In genomic region chr3:120730576-120731542, GRCh38 we compare ENCODE assay signal across 22 cellular contexts. TPM values are rescaled to one million over a fixed set of nuclear protein-coding genes. Genes with fewer than 3 reads are reported as not detected.
A peak's percentile ranks its signal among the peaks of the same experiment; 100 is the strongest.
DNase-seq lines count a peak whose midpoint lies in the region; ATAC-seq and TF ChIP-seq lines count a peak whose summit lies in the region.
"Had no signal": no experiment of that assay in that cellular context is flagged by ENCODE, and none has a peak within 500 bp of the region (broad histone marks: within the 10 kb centered on the region; RNA-seq: fewer than 3 reads in every experiment).

No MANE protein-coding gene starts in this region.

- peaks cover 2% of the 10 kb centered on the region for H3K9me3 Mint-ChIP-seq in CD4-positive, alpha-beta T cell

- no peaks in the 10 kb centered on the region for H3K9me3 ChIP-seq in CD4-positive, alpha-beta T cell (ENCODE audit: control insufficient read depth, low read length)
- H3K9me3 ChIP-seq in iPS-18a (ENCODE audit: control insufficient read depth, low read depth, low read length) (no peaks in the 10 kb centered on the region), osteoblast (ENCODE audit: low read depth, low read length) (no peaks in the 10 kb centered on the region), stomach (no peaks in the 10 kb centered on the region)
- H3K9me3 ChIP-seq: Caco-2, Peyer's patch, SJCRH30 had no signal

- no peak for ATAC-seq in CD4-positive, alpha-beta T cell (ENCODE audit: poor library complexity)
- ATAC-seq in GM19035 (IDR thresholded peaks at IDR 0.05; ENCODE audit: unreplicated experiment): no peak

- no peaks in the 10 kb centered on the region for H4K20me1 ChIP-seq in osteoblast (ENCODE audit: insufficient read depth, low read length)

- no peak overlapping the region for H3K4me2 ChIP-seq in osteoblast (ENCODE audit: insufficient read depth, low read length)

- no peak overlapping the region for H3K4me3 Mint-ChIP-seq in CD4-positive, alpha-beta T cell

- WGBS in stomach, 5 donors: 85 to 94% (median 90%) methylated on average over 4 of the region's 4 CpGs

- H3K4me3 ChIP-seq in H7 (ENCODE audit: insufficient read depth, low read depth, low read length): no peak overlapping the region
- peak overlapping the region; percentile 8 for H3K4me3 ChIP-seq in iPS-18a (ENCODE audit: low read length)
- no peak overlapping the region for H3K4me3 ChIP-seq in osteoblast (ENCODE audit: insufficient read depth, low read length)
- no peak overlapping the region for H3K4me3 ChIP-seq in stomach
- H3K4me3 ChIP-seq: Peyer's patch, SJCRH30 had no signal

- no peak overlapping the region for H3K27ac ChIP-seq in CD4-positive, alpha-beta T cell (ENCODE audit: low read depth, low read length)
- H3K27ac ChIP-seq in iPS-18a (ENCODE audit: low read length) (no peak overlapping the region), osteoblast (ENCODE audit: low read depth, low read length) (no peak overlapping the region), stomach (no peak overlapping the region)
- H3K27ac ChIP-seq: Peyer's patch, SJCRH30 had no signal

- no peaks in the 10 kb centered on the region for H3K36me3 ChIP-seq in H7 (replicated peaks; ENCODE audit: control insufficient read depth, insufficient read depth, low read length)
- H3K36me3 ChIP-seq in iPS-18a (ENCODE audit: control insufficient read depth, low read depth, low read length): peaks cover 4% of the 10 kb centered on the region
- H3K36me3 ChIP-seq in osteoblast (ENCODE audit: insufficient read depth, low read length): peaks cover 6% of the 10 kb centered on the region
- H3K36me3 ChIP-seq in stomach: peaks cover 4 to 25% (median 16%) of the 10 kb centered on the region in 4 donors
- H3K36me3 ChIP-seq: Peyer's patch had no signal

- no peaks in the 10 kb centered on the region for H3K27me3 ChIP-seq in CD4-positive, alpha-beta T cell (ENCODE audit: control insufficient read depth, insufficient read depth, low read length)
- H3K27me3 ChIP-seq in H7 (ENCODE audit: control insufficient read depth, insufficient read depth, low read length) (no peaks in the 10 kb centered on the region), iPS-18a (ENCODE audit: control insufficient read depth, insufficient read depth, low read length) (no peaks in the 10 kb centered on the region), osteoblast (ENCODE audit: insufficient read depth, low read length) (no peaks in the 10 kb centered on the region), stomach (no peaks in the 10 kb centered on the region)
- H3K27me3 ChIP-seq: Peyer's patch, SJCRH30 had no signal

- H2AFZ ChIP-seq in osteoblast (ENCODE audit: low read length): no peak overlapping the region

- H3K36me3 Mint-ChIP-seq in CD4-positive, alpha-beta T cell (ENCODE audit: low read depth): peaks cover 42% of the 10 kb centered on the region

- no peaks in the 10 kb centered on the region for H3K27me3 Mint-ChIP-seq in CD4-positive, alpha-beta T cell

- no peaks in the 10 kb centered on the region for H3K79me2 ChIP-seq in osteoblast (ENCODE audit: insufficient read depth, low read length)

- H3K4me1 ChIP-seq in iPS-18a (ENCODE audit: control insufficient read depth, low read depth, low read length) (peaks cover 12% of the 10 kb centered on the region), osteoblast (ENCODE audit: insufficient read depth, low read length) (no peaks in the 10 kb centered on the region), stomach (no peaks in the 10 kb centered on the region)
- H3K4me1 ChIP-seq: Caco-2, Peyer's patch, SJCRH30 had no signal

- no peak for TF ChIP-seq EP300 in stomach (IDR thresholded peaks at IDR 0.05)

- peak overlapping the region; percentile 2 for H3K27ac Mint-ChIP-seq in CD4-positive, alpha-beta T cell

- H3K4me1 Mint-ChIP-seq in CD4-positive, alpha-beta T cell (ENCODE audit: low read depth): peaks cover 19% of the 10 kb centered on the region

- no peak for TF ChIP-seq POLR2A in stomach (IDR thresholded peaks at IDR 0.05)

- CTCF ChIA-PET in CD4-positive, alpha-beta T cell (lab: Charles Lee): no interaction called here

- no peak for TF ChIP-seq CTCF in CD4-positive, alpha-beta T cell (IDR thresholded peaks at IDR 0.05)
- TF ChIP-seq CTCF in osteoblast (IDR thresholded peaks at IDR 0.05; ENCODE audit: extremely low read depth, low read depth, low read length) (no peak), stomach (IDR thresholded peaks at IDR 0.05) (no peak)

- no peak for DNase-seq in CD4-positive, alpha-beta T cell
- peak; percentile 14 for DNase-seq in H7
- peak; percentile 21 for DNase-seq in osteoblast (ENCODE audit: insufficient read length, low spot score, missing footprints)
- DNase-seq in stomach: no peak
- DNase-seq in COLO829 (ENCODE audit: low spot score): no peak
- DNase-seq: AML-193, C1 segment of cervical spinal cord, Caco-2, GOT3, IMR-90, NCI-H1105, NCI-H146, NCI-H2029, NCI-H226, NCI-H510A treated with DMSO at 0.1 percent for 48 hours, NCI-H774, Peyer's patch, SJCRH30 had no signal

- intact Hi-C loops in CD4-positive, alpha-beta T cell (cut with DNase I, micrococcal nuclease): no loop called here
- intact Hi-C loops in stomach (cut with DNase I; ENCODE audit: low total_unique reads): no loop called here

- POLR2A ChIA-PET in CD4-positive, alpha-beta T cell (lab: Charles Lee): interaction anchor here (1.1 to 1.5 kb wide), 2 partner anchors 12 to 135 kb away, joined by 4 to 5 read pairs; partner anchors contain the start of genes GTF2E1, NDUFB4 and RABL3

- H3K9ac ChIP-seq in iPS-18a (ENCODE audit: low read length): no peak overlapping the region

RNA-seq across cellular contexts. Expression of gene RABL3, which starts 11.5 kb away (rescaled TPM):
- 10 to 100 TPM; 12.9 to 13.6 TPM for total RNA-seq in CD4-positive, alpha-beta T cell
- total RNA-seq in H7 (2014; rRNA removed; shearing (Covaris generic)): 13.2 and 14.5 TPM in 2 replicates
- total RNA-seq in osteoblast: 13.3 and 15.2 TPM in 2 replicates
- 10 to 100 TPM in 2 of 5 donors, 1 to 10 TPM in 3; 2.0 to 27.7 (median 9.3) TPM for total RNA-seq in stomach
- polyA plus RNA-seq in stomach: 10 to 100 TPM in 1 of 3 donors, 1 to 10 TPM in 2; 5.0 to 15.9 (median 9.5) TPM

RNA-seq across cellular contexts. Expression of gene GTF2E1, which starts 11.7 kb away (rescaled TPM):
- 1 to 10 TPM; 6.3 to 7.5 TPM for total RNA-seq in CD4-positive, alpha-beta T cell
- total RNA-seq in H7 (2014; rRNA removed; shearing (Covaris generic)): 65.2 and 69.1 TPM in 2 replicates
- total RNA-seq in osteoblast (13.0 and 14.4 TPM in 2 replicates), stomach (10 to 100 TPM in 4 of 5 donors, 1 to 10 TPM in 1; 4.5 to 66.0 (median 12.3) TPM)
- polyA plus RNA-seq in stomach: 1 to 10 TPM; 4.0 to 8.3 (median 5.5) TPM

RNA-seq across cellular contexts. Expression of gene HGD, which starts 48.8 kb away (rescaled TPM):
- 1 to 10 TPM; 2.0 to 2.9 TPM for total RNA-seq in CD4-positive, alpha-beta T cell
- 0.18 and 1.4 TPM in 2 replicates for total RNA-seq in H7 (2014; rRNA removed; shearing (Covaris generic))
- total RNA-seq in osteoblast: under 0.01 TPM in 2 replicates
- 10 to 100 TPM; 12.2 to 66.5 (median 43.7) TPM for total RNA-seq in stomach
- 10 to 100 TPM in 2 of 3 donors, 1 to 10 TPM in 1; 6.3 to 12.8 (median 10.8) TPM for polyA plus RNA-seq in stomach
- total RNA-seq: A172, G401, IMR-90 had no signal

Comparison
In these comparisons a context has a peak if more than half of its experiments do, and no peak if none do; other contexts are left out.
1. DNase-seq: peak in H7 (single experiment) and osteoblast (single experiment); none in CD4-positive, alpha-beta T cell (0 of 10), stomach (single experiment) and COLO829 (single experiment).